In the genomic region with DNA sequence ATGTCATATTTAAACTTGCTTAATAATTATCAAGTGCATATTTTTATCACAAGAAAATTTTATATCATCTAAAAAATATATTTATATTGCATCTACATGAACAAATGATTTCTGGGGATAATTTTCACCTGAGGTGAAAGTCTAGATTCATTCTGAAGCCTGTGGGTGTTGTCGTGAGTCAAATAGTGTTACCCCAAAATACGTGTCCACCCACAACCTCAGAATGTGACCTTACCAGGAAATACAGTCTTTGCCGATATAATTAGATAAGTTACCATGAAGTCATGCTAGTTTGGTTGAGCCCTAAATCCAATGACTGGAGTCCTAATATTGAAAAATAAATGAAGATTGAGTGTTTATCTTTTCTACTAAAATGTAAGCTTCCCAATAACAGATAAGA, we compare ENCODE assay signal across 17 cellular contexts.
DNase-seq lines count a peak whose midpoint lies in the region; ATAC-seq and TF ChIP-seq lines count a peak whose summit lies in the region.
"Had no signal": no experiment of that assay in that cellular context is flagged by ENCODE, and none has a peak within 500 bp of the region (broad histone marks: within the 10 kb centered on the region; RNA-seq: fewer than 3 reads in every experiment).

No MANE protein-coding gene starts in this region.

- H3K36me3 ChIP-seq in GM06990 (ENCODE audit: control insufficient read depth, insufficient read depth, low read length) (no peaks in the 10 kb centered on the region), gastrocnemius medialis (no peaks in the 10 kb centered on the region)
- H3K36me3 ChIP-seq: BE2C, gastroesophageal sphincter, Peyer's patch, thoracic aorta had no signal

- no peaks in the 10 kb centered on the region for H3K4me1 Mint-ChIP-seq in stimulated activated naive B cell treated with anti-CD40 and anti-IgM and Interleukin-4, amounts not matched to agents 10 μg/mL and 1 μg/mL and 100 μg/mL, for 72 hours
- H3K4me1 Mint-ChIP-seq: activated naive CD4-positive, alpha-beta T cell treated with anti-CD3 and anti-CD28 coated beads, Interleukin-2, amount 50 U/mL, for 24 hours; brain had no signal

- TF ChIP-seq CTCF in GM06990 (IDR thresholded peaks at IDR 0.05; ENCODE audit: insufficient read depth, low read length, poor library complexity, severe bottlenecking) (no peak), GM10266 (IDR thresholded peaks at IDR 0.05; ENCODE audit: control insufficient read depth, insufficient read depth, low read depth, missing control alignments) (no peak), gastrocnemius medialis (IDR thresholded peaks at IDR 0.05 in 4 of 5, conservative IDR thresholded peaks at IDR 0.05 in 1 of 5) (no peak)

- H3K4me1 ChIP-seq in gastrocnemius medialis, result no peaks in the 10 kb centered on the region
- H3K4me1 ChIP-seq: BE2C, gastroesophageal sphincter, Peyer's patch had no signal

- H3K27me3 ChIP-seq in GM06990 (replicated peaks; ENCODE audit: control insufficient read depth, insufficient read depth, low read length) (no peaks in the 10 kb centered on the region), gastrocnemius medialis (no peaks in the 10 kb centered on the region)
- H3K27me3 ChIP-seq: BE2C, gastroesophageal sphincter, Peyer's patch had no signal

- no peak overlapping the region for H3K27ac ChIP-seq in gastrocnemius medialis
- H3K27ac ChIP-seq: gastroesophageal sphincter, Peyer's patch, thoracic aorta had no signal

- ATAC-seq in GM18502 (IDR thresholded peaks at IDR 0.05; ENCODE audit: poor library complexity, unreplicated experiment) (peak; percentile 69), GM21576 (IDR thresholded peaks at IDR 0.05; ENCODE audit: unreplicated experiment) (peak; percentile 47), HG03342 (IDR thresholded peaks at IDR 0.05; ENCODE audit: unreplicated experiment) (peak; percentile 65), gastrocnemius medialis (no peak)
- ATAC-seq in stimulated activated naive B cell treated with anti-CD40 and anti-IgM and Interleukin-4, amounts not matched to agents 10 μg/mL and 1 μg/mL and 100 μg/mL, for 72 hours (replicated peaks), result no peak
- ATAC-seq: gastroesophageal sphincter had no signal

- H3K27me3 Mint-ChIP-seq in stimulated activated naive B cell treated with anti-CD40 and anti-IgM and Interleukin-4, amounts not matched to agents 10 μg/mL and 1 μg/mL and 100 μg/mL, for 72 hours, result no peaks in the 10 kb centered on the region
- H3K27me3 Mint-ChIP-seq: activated naive CD4-positive, alpha-beta T cell treated with anti-CD3 and anti-CD28 coated beads, Interleukin-2, amount 50 U/mL, for 24 hours; brain had no signal

- H3K4me3 ChIP-seq in GM06990 (replicated peaks; ENCODE audit: low read depth, low read length), result no peak overlapping the region
- no peak overlapping the region for H3K4me3 ChIP-seq in gastrocnemius medialis
- H3K4me3 ChIP-seq: gastroesophageal sphincter, Peyer's patch, thoracic aorta had no signal

- in situ Hi-C loops in gastrocnemius medialis (cut with MboI; ENCODE audit: low sequenced_read_pairs in 4 of 4), result no loop called here

- DNase-seq in GM06990 (ENCODE audit: extremely low read depth, insufficient read length), result peak; percentile 24
- DNase-seq in stimulated activated naive B cell treated with anti-CD40 and anti-IgM and Interleukin-4, amounts not matched to agents 10 μg/mL and 1 μg/mL and 100 μg/mL, for 72 hours, result no peak
- no peak for DNase-seq in GM10266 (ENCODE audit: extremely low spot score)
- DNase-seq in gastrocnemius medialis, result no peak
- DNase-seq in MV-4-11 (lab: John Stamatoyannopoulos, UW), result no peak
- DNase-seq: BE2C; cortex of kidney; NCI-H1105; Peyer's patch; stimulated activated CD8-positive, alpha-beta memory T cell treated with anti-CD3 and anti-CD28 coated beads, Interleukin-4, amount 100 ng/mL, for 48 hours had no signal

- intact Hi-C loops in gastrocnemius medialis (cut with DNase I; ENCODE audit: low total_unique reads), result no loop called here

- H3K36me3 Mint-ChIP-seq in stimulated activated naive B cell treated with anti-CD40 and anti-IgM and Interleukin-4, amounts not matched to agents 10 μg/mL and 1 μg/mL and 100 μg/mL, for 72 hours, result no peaks in the 10 kb centered on the region
- H3K36me3 Mint-ChIP-seq: activated naive CD4-positive, alpha-beta T cell treated with anti-CD3 and anti-CD28 coated beads, Interleukin-2, amount 50 U/mL, for 24 hours; brain had no signal

- H3K27ac Mint-ChIP-seq in stimulated activated naive B cell treated with anti-CD40 and anti-IgM and Interleukin-4, amounts not matched to agents 10 μg/mL and 1 μg/mL and 100 μg/mL, for 72 hours, result no peak overlapping the region
- H3K27ac Mint-ChIP-seq: activated naive CD4-positive, alpha-beta T cell treated with anti-CD3 and anti-CD28 coated beads, Interleukin-2, amount 50 U/mL, for 24 hours; brain had no signal

- H3K4me3 Mint-ChIP-seq in stimulated activated naive B cell treated with anti-CD40 and anti-IgM and Interleukin-4, amounts not matched to agents 10 μg/mL and 1 μg/mL and 100 μg/mL, for 72 hours, result no peak overlapping the region
- H3K4me3 Mint-ChIP-seq: activated naive CD4-positive, alpha-beta T cell treated with anti-CD3 and anti-CD28 coated beads, Interleukin-2, amount 50 U/mL, for 24 hours; brain had no signal

- TF ChIP-seq POLR2A in gastrocnemius medialis (IDR thresholded peaks at IDR 0.05), result no peak

- H3K9me3 Mint-ChIP-seq in stimulated activated naive B cell treated with anti-CD40 and anti-IgM and Interleukin-4, amounts not matched to agents 10 μg/mL and 1 μg/mL and 100 μg/mL, for 72 hours, result no peaks in the 10 kb centered on the region
- H3K9me3 Mint-ChIP-seq: activated naive CD4-positive, alpha-beta T cell treated with anti-CD3 and anti-CD28 coated beads, Interleukin-2, amount 50 U/mL, for 24 hours; brain had no signal

- no peaks in the 10 kb centered on the region for H3K9me3 ChIP-seq in gastrocnemius medialis
- H3K9me3 ChIP-seq: BE2C, gastroesophageal sphincter, Peyer's patch, thoracic aorta had no signal

Comparison
In these comparisons a context has a peak if more than half of its experiments do, and no peak if none do; other contexts are left out.
1. ATAC-seq: peak in GM18502 (single experiment), GM21576 (single experiment) and HG03342 (single experiment); none in stimulated activated naive B cell treated with anti-CD40 and anti-IgM and Interleukin-4, amounts not matched to agents 10 μg/mL and 1 μg/mL and 100 μg/mL, for 72 hours (0 of 2) and gastrocnemius medialis (0 of 2).